In genomic region chr9:91177081-91177480, GRCh38 we compare ENCODE assay signal across 1 cellular context.
TF ChIP-seq lines count a peak whose summit lies in the region.

No MANE protein-coding gene starts in this region.

TF ChIP-seq in IMR-90, 13 proteins besides CTCF, POLR2A, EP300 and RAD21 (continued from another document):
- TF ChIP-seq ELK1 (IDR thresholded peaks at IDR 0.05; ENCODE audit: borderline replicate concordance, low read depth, low read length) (no peak), SMC3 (IDR thresholded peaks at IDR 0.05; ENCODE audit: low read depth, low read length) (no peak)
